Comparison of ENCODE assay signal across 10 cellular contexts in genomic region chr18:28176674-28176932, GRCh38. TPM values are rescaled to one million over a fixed set of nuclear protein-coding genes. Genes with fewer than 3 reads are reported as not detected.
DNase-seq lines count a peak whose midpoint lies in the region; ATAC-seq and TF ChIP-seq lines count a peak whose summit lies in the region.
"Had no signal": no experiment of that assay in that cellular context is flagged by ENCODE, and none has a peak within 500 bp of the region (broad histone marks: within the 10 kb centered on the region; RNA-seq: fewer than 3 reads in every experiment).

No MANE protein-coding gene starts in this region.

- peaks cover 17% of the 10 kb centered on the region for H3F3A ChIP-seq in MM.1S (ENCODE audit: insufficient read depth, low read length)

- H3K79me2 ChIP-seq in MM.1S (ENCODE audit: low read length) = peaks cover 13% of the 10 kb centered on the region

- H4K20me1 ChIP-seq in MM.1S (ENCODE audit: insufficient read depth, low read length) = no peaks in the 10 kb centered on the region

- H3K27ac Mint-ChIP-seq in CD4-positive, alpha-beta T cell = no peak overlapping the region

- H3K4me3 ChIP-seq in MM.1S (ENCODE audit: low read length) = peak overlapping the region; percentile 83
- H3K4me3 ChIP-seq in esophagus muscularis mucosa = peak overlapping the region; percentile 63 to 68 (median 64)
- H3K4me3 ChIP-seq in body of pancreas = no peak overlapping the region

- peak overlapping the region; percentile 73 for H3K4me3 Mint-ChIP-seq in CD4-positive, alpha-beta T cell

- H3K9me2 ChIP-seq in MM.1S (replicated peaks; ENCODE audit: insufficient read depth, low read length) = no peaks in the 10 kb centered on the region

- no peaks in the 10 kb centered on the region for H3K9me3 ChIP-seq in CD4-positive, alpha-beta T cell (ENCODE audit: control insufficient read depth, low read length)
- no peaks in the 10 kb centered on the region for H3K9me3 ChIP-seq in MM.1S (replicated peaks; ENCODE audit: insufficient read depth, low read length)
- no peaks in the 10 kb centered on the region for H3K9me3 ChIP-seq in esophagus muscularis mucosa
- no peaks in the 10 kb centered on the region for H3K9me3 ChIP-seq in body of pancreas

- TF ChIP-seq CTCF in CD4-positive, alpha-beta T cell (IDR thresholded peaks at IDR 0.05) = no peak
- TF ChIP-seq CTCF in MM.1S (IDR thresholded peaks at IDR 0.05; ENCODE audit: low read length) (no peak), esophagus muscularis mucosa (IDR thresholded peaks at IDR 0.05) (no peak), omental fat pad (IDR thresholded peaks at IDR 0.05) (no peak), body of pancreas (IDR thresholded peaks at IDR 0.05) (no peak)

- H3K36me3 Mint-ChIP-seq in CD4-positive, alpha-beta T cell (ENCODE audit: low read depth) = no peaks in the 10 kb centered on the region

- peak overlapping the region; percentile 41; the same call in 1 of the 2 replicates for H3K9ac ChIP-seq in MM.1S (ENCODE audit: low read length)

- 0% methylated on average over 6 of the region's 38 CpGs for WGBS in esophagus muscularis mucosa
- whole genome bisulfite sequencing in body of pancreas, 2 donors = 0% methylated on average over 5 of the region's 38 CpGs; no CpG with 5 or more reads in 1 of the 2 donors

- H3K27me3 Mint-ChIP-seq in CD4-positive, alpha-beta T cell = peaks cover 69% of the 10 kb centered on the region

- no peak for TF ChIP-seq EP300 in esophagus muscularis mucosa (IDR thresholded peaks at IDR 0.05)

- H2AFZ ChIP-seq in MM.1S (ENCODE audit: low read length) = peak overlapping the region; percentile 54

- POLR2A ChIA-PET in CD4-positive, alpha-beta T cell (lab: Charles Lee) = no interaction called here

- no peak for ATAC-seq in CD4-positive, alpha-beta T cell (ENCODE audit: poor library complexity)
- ATAC-seq in omental fat pad (ENCODE audit: low FRiP score) (peak; percentile 11), HG03520 (IDR thresholded peaks at IDR 0.05; ENCODE audit: unreplicated experiment) (no peak), body of pancreas (no peak), HG03469 (IDR thresholded peaks at IDR 0.05; ENCODE audit: unreplicated experiment) (no peak)

- peaks cover 17% of the 10 kb centered on the region for H3K4me1 Mint-ChIP-seq in CD4-positive, alpha-beta T cell (ENCODE audit: low read depth)

- H3K36me3 ChIP-seq in MM.1S (replicated peaks; ENCODE audit: insufficient read depth, low read length) (no peaks in the 10 kb centered on the region; the same call in 1 of the 2 replicates), esophagus muscularis mucosa (peaks cover 0 to 3% (median 0%) of the 10 kb centered on the region in 4 donors), body of pancreas (replicated peaks in 1 of 2; ENCODE audit: insufficient read depth in 1 of 2, low read depth in 2 of 2) (no peaks in the 10 kb centered on the region)

- H3K27me3 ChIP-seq in CD4-positive, alpha-beta T cell (ENCODE audit: control insufficient read depth, insufficient read depth, low read length) = peaks cover 48% of the 10 kb centered on the region
- H3K27me3 ChIP-seq in MM.1S (replicated peaks; ENCODE audit: insufficient read depth, low read length) = no peaks in the 10 kb centered on the region
- H3K27me3 ChIP-seq in esophagus muscularis mucosa = peaks cover 0 to 74% (median 12%) of the 10 kb centered on the region in 4 donors
- peaks cover 0 to 15% of the 10 kb centered on the region in 2 donors for H3K27me3 ChIP-seq in body of pancreas

- H3K4me1 ChIP-seq in MM.1S (ENCODE audit: low read length) = peaks cover 14% of the 10 kb centered on the region
- H3K4me1 ChIP-seq in esophagus muscularis mucosa = peaks cover 0 to 40% (median 31%) of the 10 kb centered on the region in 4 donors
- peaks cover 28% of the 10 kb centered on the region for H3K4me1 ChIP-seq in body of pancreas

- CTCF ChIA-PET in CD4-positive, alpha-beta T cell (lab: Charles Lee) = no interaction called here

- no peaks in the 10 kb centered on the region for H3K9me3 Mint-ChIP-seq in CD4-positive, alpha-beta T cell

- TF ChIP-seq POLR2A in esophagus muscularis mucosa (IDR thresholded peaks at IDR 0.05; ENCODE audit: low read depth) (no peak), body of pancreas (IDR thresholded peaks at IDR 0.05) (no peak)

- H3K27ac ChIP-seq in CD4-positive, alpha-beta T cell (ENCODE audit: low read depth, low read length) = no peak overlapping the region
- H3K27ac ChIP-seq in MM.1S (ENCODE audit: low read length) (no peak overlapping the region), esophagus muscularis mucosa (replicated peaks in 1 of 4) (peak overlapping the region; percentile 69 to 80 (median 77)), body of pancreas (no peak overlapping the region)
- H3K27ac ChIP-seq: epithelial cell of prostate had no signal

- no peak for DNase-seq in CD4-positive, alpha-beta T cell
- peak; percentile 23 for DNase-seq in MM.1S
- DNase-seq in esophagus muscularis mucosa (ENCODE audit: extremely low spot score) = no peak
- DNase-seq in omental fat pad (ENCODE audit: low spot score) = no peak
- DNase-seq in body of pancreas = no peak
- no peak for DNase-seq in stimulated activated CD8-positive, alpha-beta memory T cell treated with anti-CD3 and anti-CD28 coated beads, Interleukin-4, amount 100 ng/mL, for 48 hours
- DNase-seq: stimulated activated naive CD4-positive, alpha-beta T cell treated with Interleukin-2 at 50 U/mL for 16 hours had no signal

- intact Hi-C loops in CD4-positive, alpha-beta T cell (cut with DNase I, micrococcal nuclease) = no loop called here
- intact Hi-C loops in esophagus muscularis mucosa (cut with DNase I) = no loop called here
- intact Hi-C loops in body of pancreas (cut with DNase I) = no loop called here

- peak overlapping the region; percentile 93 for H3K4me2 ChIP-seq in MM.1S (ENCODE audit: low read depth, low read length)

RNA-seq across cellular contexts. Expression of gene CDH2, which starts 0.3 kb away (rescaled TPM):
- not detected for total RNA-seq in CD4-positive, alpha-beta T cell
- total RNA-seq in esophagus muscularis mucosa (10 to 100 TPM; 10.9 to 17.4 (median 13.6) TPM), omental fat pad (1 to 10 TPM in 2 of 4 donors, under 1 TPM in 2; 0.50 to 2.0 (median 1.4) TPM), body of pancreas (under 1 TPM; 0.33 to 0.78 TPM)

Comparison
In these comparisons a context has a peak if more than half of its experiments do, and no peak if none do; other contexts are left out.
1. H3K27ac ChIP-seq: peak in esophagus muscularis mucosa (4 of 4); none in CD4-positive, alpha-beta T cell (single experiment), MM.1S (single experiment) and body of pancreas (0 of 4).
2. H3K4me3 ChIP-seq: peak in MM.1S (single experiment) and esophagus muscularis mucosa (4 of 4); none in body of pancreas (0 of 2).